In genomic region chr7:150345012-150345411, GRCh38 we compare ENCODE assay signal across 29 cellular contexts. TPM values are rescaled to one million over a fixed set of nuclear protein-coding genes. Genes with fewer than 3 reads are reported as not detected.
"Had no signal": no experiment of that assay in that cellular context is flagged by ENCODE, and none has a peak within 500 bp of the region (broad histone marks: within the 10 kb centered on the region; RNA-seq: fewer than 3 reads in every experiment).

No MANE protein-coding gene starts in this region.

- H3K27ac ChIP-seq: ascending aorta, cardiac muscle cell, VCaP had no signal

- H3K36me3 ChIP-seq: ascending aorta, cardiac muscle cell had no signal

- DNase-seq: activated B cell treated with CpG ODN at 0.5 μM for 24 hours; activated CD4-positive, alpha-beta memory T cell treated with anti-CD3 and anti-CD28 coated beads, Interleukin-2, amount 10 ng/mL, durations not matched to agents 7 days and 5 days; activated CD4-positive, alpha-beta T cell treated with anti-CD3 and anti-CD28 coated beads for 1 hour; activated CD4-positive, alpha-beta T cell treated with anti-CD3 and anti-CD28 coated beads for 36 hours; activated CD4-positive, alpha-beta T cell treated with anti-CD3 and anti-CD28 coated beads for 48 hours; activated CD4-positive, alpha-beta T cell treated with anti-CD3 and anti-CD28 coated beads, Interleukin-2, amount 10 ng/mL, durations not matched to agents 7 days and 5 days; activated CD4-positive, alpha-beta T cell treated with anti-CD3 and anti-CD28 coated beads, Interleukin-2, amount 50 U/mL, for 48 hours; activated CD8-positive, alpha-beta memory T cell treated with anti-CD3 and anti-CD28 coated beads for 24 hours; activated CD8-positive, alpha-beta memory T cell treated with anti-CD3 and anti-CD28 coated beads, Interleukin-2, amount 10 ng/mL, durations not matched to agents 7 days and 5 days; activated CD8-positive, alpha-beta memory T cell treated with anti-CD3 and anti-CD28 coated beads, Interleukin-2, amount 50 U/mL, for 48 hours; activated CD8-positive, alpha-beta T cell treated with anti-CD3 and anti-CD28 coated beads, Interleukin-2, amount 10 ng/mL, durations not matched to agents 7 days and 5 days; activated effector memory CD4-positive, alpha-beta T cell treated with Interleukin-2 at 50 U/mL for 16 hours; activated gamma-delta T cell; activated naive CD4-positive, alpha-beta T cell treated with anti-CD3 and anti-CD28 coated beads, Interleukin-2, amount 10 ng/mL, durations not matched to agents 7 days and 5 days; activated naive CD4-positive, alpha-beta T cell treated with Interleukin-2 at 50 U/mL for 16 hours; activated naive CD8-positive, alpha-beta T cell treated with anti-CD3 and anti-CD28 coated beads, Interleukin-2, amount 10 ng/mL, durations not matched to agents 7 days and 5 days; activated naive CD8-positive, alpha-beta T cell treated with anti-CD3 and anti-CD28 coated beads, Interleukin-2, amount 50 U/mL, for 24 hours; activated T-cell treated with anti-CD3 and anti-CD28 coated beads, Interleukin-2, amount 50 U/mL, for 24 hours; activated T-cell treated with anti-CD3 and anti-CD28 coated beads, Interleukin-2, amount 50 U/mL, for 48 hours; amygdala; anterior cingulate cortex; caudate nucleus; cerebellar nuclear complex; T-helper 2 cell; T-helper 9 cell had no signal

- H3K4me3 ChIP-seq: ascending aorta, cardiac muscle cell had no signal

- H3K27me3 ChIP-seq: ascending aorta had no signal

- H3K9me3 ChIP-seq: ascending aorta had no signal

RNA-seq across cellular contexts. Expression of gene RARRES2, which starts 3.6 kb away (rescaled TPM):
- total RNA-seq: activated B cell treated with CpG ODN at 0.5 μM for 24 hours; activated CD4-positive, alpha-beta memory T cell treated with anti-CD3 and anti-CD28 coated beads, Interleukin-2, amount 10 ng/mL, durations not matched to agents 7 days and 5 days; activated CD4-positive, alpha-beta T cell treated with anti-CD3 and anti-CD28 coated beads for 36 hours; activated CD4-positive, alpha-beta T cell treated with anti-CD3 and anti-CD28 coated beads, Interleukin-2, amount 10 ng/mL, durations not matched to agents 7 days and 5 days; activated CD8-positive, alpha-beta memory T cell treated with anti-CD3 and anti-CD28 coated beads, Interleukin-2, amount 10 ng/mL, durations not matched to agents 7 days and 5 days; activated CD8-positive, alpha-beta T cell treated with anti-CD3 and anti-CD28 coated beads, Interleukin-2, amount 10 ng/mL, durations not matched to agents 7 days and 5 days; activated naive CD8-positive, alpha-beta T cell treated with anti-CD3 and anti-CD28 coated beads, Interleukin-2, amount 10 ng/mL, durations not matched to agents 7 days and 5 days; activated T-helper 2 cell treated with anti-CD3 and anti-CD28 coated beads, Interferon-gamma antibody, Interleukin-2, Interleukin-4, amounts not matched to agents 10 μg/mL and 5 μg/mL and 100 μg/mL, durations not matched to agents 14 hours and 24 hours and 36 hours had no signal
